In the genomic region with DNA sequence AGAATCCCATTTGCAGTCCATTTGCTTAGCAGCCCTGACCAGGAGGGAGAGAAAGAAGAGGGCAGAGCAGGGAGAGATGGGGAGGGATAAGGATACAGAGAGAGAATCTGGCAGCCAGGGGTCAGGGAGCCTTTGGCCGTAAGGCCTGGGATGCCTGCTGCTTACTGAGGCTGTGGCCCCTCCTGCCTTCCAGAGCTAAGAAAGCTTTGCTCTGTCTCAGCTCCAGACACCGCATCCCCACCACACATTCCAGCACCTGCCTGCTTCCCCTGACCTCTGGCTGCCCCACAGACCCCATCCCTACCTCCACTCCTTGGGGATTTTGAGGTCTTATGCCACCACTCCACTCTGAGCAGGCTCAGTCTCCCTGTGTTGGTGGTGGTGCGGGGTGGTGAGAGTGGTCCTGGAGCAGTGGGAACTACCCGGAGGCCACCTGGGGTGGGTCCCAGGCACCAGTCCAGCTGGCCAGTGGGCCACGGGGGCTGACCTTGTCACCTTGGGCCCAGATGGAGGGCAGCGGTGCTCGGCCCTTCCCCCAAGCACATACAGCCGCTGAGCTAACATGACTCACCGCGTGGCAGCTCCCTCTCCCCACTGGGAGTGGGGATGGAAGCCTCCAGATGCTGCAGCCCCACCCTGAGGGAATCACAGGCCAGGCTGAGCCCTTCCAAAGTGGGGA, we compare ENCODE assay signal across 8 cellular contexts. TPM values are rescaled to one million over a fixed set of nuclear protein-coding genes. Genes with fewer than 3 reads are reported as not detected.
DNase-seq lines count a peak whose midpoint lies in the region; ATAC-seq and TF ChIP-seq lines count a peak whose summit lies in the region.

No MANE protein-coding gene starts in this region.

- no peak overlapping the region for H3K4me3 Mint-ChIP-seq in activated CD4-positive, alpha-beta memory T cell treated with anti-CD3 and anti-CD28 coated beads for 36 hours

- DNase-seq in HT-29 (ENCODE audit: low spot score) = peak; percentile 48
- DNase-seq in breast epithelium (ENCODE audit: low spot score in 2 of 2) = no peak
- DNase-seq in left lobe of liver (ENCODE audit: low spot score) = no peak
- DNase-seq in substantia nigra (lab: John Stamatoyannopoulos, UW) = peak in 36 of 49 donors; percentile 24 to 87 (median 57)
- no peak for DNase-seq in NCI-H1092 treated with DMSO at 0.1 percent for 48 hours (lab: John Stamatoyannopoulos, UW)
- no peak for DNase-seq in NCI-H146 treated with DMSO at 0.1 percent for 48 hours (lab: John Stamatoyannopoulos, UW; ENCODE audit: unreplicated experiment)
- no peak for DNase-seq in activated CD4-positive, alpha-beta memory T cell treated with anti-CD3 and anti-CD28 coated beads for 36 hours
- DNase-seq in NCI-H1436 (lab: John Stamatoyannopoulos, UW) = no peak

- H3K27me3 Mint-ChIP-seq in activated CD4-positive, alpha-beta memory T cell treated with anti-CD3 and anti-CD28 coated beads for 36 hours = no peaks in the 10 kb centered on the region

- no peak for TF ChIP-seq CTCF in breast epithelium (IDR thresholded peaks at IDR 0.05)

- intact Hi-C loops in breast epithelium (cut with DNase I; ENCODE audit: low total_unique reads) = no loop called here
- intact Hi-C loops in activated CD4-positive, alpha-beta memory T cell treated with anti-CD3 and anti-CD28 coated beads for 36 hours (cut with micrococcal nuclease) = no loop called here

- H3K9me3 Mint-ChIP-seq in activated CD4-positive, alpha-beta memory T cell treated with anti-CD3 and anti-CD28 coated beads for 36 hours = no peaks in the 10 kb centered on the region

- no peaks in the 10 kb centered on the region for H3K36me3 Mint-ChIP-seq in activated CD4-positive, alpha-beta memory T cell treated with anti-CD3 and anti-CD28 coated beads for 36 hours

- CTCF ChIA-PET in activated CD4-positive, alpha-beta memory T cell treated with anti-CD3 and anti-CD28 coated beads for 36 hours (lab: Charles Lee) = interaction anchor here (0.8 kb wide), 1 partner anchor 180 kb away, joined by 3 read pairs; no protein-coding TSS in a partner anchor

- H3K27ac ChIP-seq in breast epithelium (peak overlapping the region; percentile 86 to 87), substantia nigra (ENCODE audit: low read depth, low read length, poor library complexity, severe bottlenecking) (peak overlapping the region; percentile 99)

- no peaks in the 10 kb centered on the region for H3K27me3 ChIP-seq in breast epithelium

- H3K9me3 ChIP-seq in breast epithelium = no peaks in the 10 kb centered on the region

- peaks cover 28 to 40% of the 10 kb centered on the region in 2 donors for H3K4me1 ChIP-seq in breast epithelium

- peaks cover 25% of the 10 kb centered on the region for H3K4me1 Mint-ChIP-seq in activated CD4-positive, alpha-beta memory T cell treated with anti-CD3 and anti-CD28 coated beads for 36 hours (ENCODE audit: low read depth)

- POLR2A ChIA-PET in activated CD4-positive, alpha-beta memory T cell treated with anti-CD3 and anti-CD28 coated beads for 36 hours (lab: Charles Lee) = no interaction called here

- H3K27ac Mint-ChIP-seq in activated CD4-positive, alpha-beta memory T cell treated with anti-CD3 and anti-CD28 coated beads for 36 hours = no peak overlapping the region

- TF ChIP-seq POLR2A in breast epithelium (IDR thresholded peaks at IDR 0.05) = no peak

- H3K4me3 ChIP-seq in breast epithelium = no peak overlapping the region

- ATAC-seq in left lobe of liver = peak; percentile 14

- H3K36me3 ChIP-seq in breast epithelium = no peaks in the 10 kb centered on the region

RNA-seq across cellular contexts. Expression of gene RAI1, which starts 58.3 kb away (rescaled TPM):
- total RNA-seq in HT-29 (2014; rRNA removed; shearing (Covaris generic)) = 35.4 and 37.8 TPM in 2 replicates
- total RNA-seq in breast epithelium = 10 to 100 TPM in 2 of 3 donors, 1 to 10 TPM in 1; 5.6 to 25.6 (median 20.6) TPM
- total RNA-seq in left lobe of liver = 7.8 TPM
- total RNA-seq in activated CD4-positive, alpha-beta memory T cell treated with anti-CD3 and anti-CD28 coated beads for 36 hours = 10 to 100 TPM; 10.5 to 11.0 TPM

Comparison
In these comparisons a context has a peak if more than half of its experiments do, and no peak if none do; other contexts are left out.
1. DNase-seq: peak in HT-29 (single experiment) and substantia nigra (36 of 49); none in breast epithelium (0 of 2), left lobe of liver (single experiment), NCI-H1092 treated with DMSO at 0.1 percent for 48 hours (single experiment), NCI-H146 treated with DMSO at 0.1 percent for 48 hours (single experiment), activated CD4-positive, alpha-beta memory T cell treated with anti-CD3 and anti-CD28 coated beads for 36 hours (single experiment) and NCI-H1436 (single experiment).